In the genomic region with DNA sequence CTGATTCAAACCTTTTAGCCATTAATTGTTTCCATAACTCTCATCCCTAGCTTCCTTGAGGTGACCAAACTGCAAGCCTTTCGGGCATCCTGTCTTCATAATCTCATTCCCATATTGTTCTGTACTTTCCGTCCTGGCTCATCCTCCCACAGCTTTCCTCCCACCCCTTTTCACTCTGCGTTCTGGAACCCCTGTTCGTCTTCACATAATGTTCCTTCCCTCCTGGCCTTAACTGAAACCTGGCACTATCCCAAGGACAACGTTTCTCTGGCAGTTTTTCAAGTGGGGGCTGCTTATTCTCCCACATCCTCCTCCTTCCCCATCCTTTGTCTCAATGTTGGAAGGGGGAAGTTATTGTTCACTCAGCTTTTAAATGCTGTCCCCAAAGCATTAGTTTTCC, we compare ENCODE assay signal across 1 cellular context.
TF ChIP-seq lines count a peak whose summit lies in the region.

No MANE protein-coding gene starts in this region.

TF ChIP-seq in H1, 55 proteins besides CTCF, POLR2A, EP300 and RAD21:
- TF ChIP-seq EZH2 (IDR thresholded peaks at IDR 0.05; ENCODE audit: low read depth, low read length, severe bottlenecking) (no peak), EGR1 (IDR thresholded peaks at IDR 0.05; ENCODE audit: borderline replicate concordance, low read depth, low read length) (no peak), RBBP5 (IDR thresholded peaks at IDR 0.05; ENCODE audit: borderline replicate concordance, low read depth, low read length) (no peak), RFX5 (IDR thresholded peaks at IDR 0.05; ENCODE audit: borderline replicate concordance, low read depth, low read length) (no peak), GABPA (IDR thresholded peaks at IDR 0.05; ENCODE audit: borderline replicate concordance, insufficient read depth, low read length) (no peak), HDAC6 (IDR thresholded peaks at IDR 0.05; ENCODE audit: low read depth, low read length) (no peak), BACH1 (IDR thresholded peaks at IDR 0.05; ENCODE audit: low read length) (no peak), SRF (IDR thresholded peaks at IDR 0.05; ENCODE audit: low read depth, low read length) (no peak), CREB1 (IDR thresholded peaks at IDR 0.05) (no peak)
- TF ChIP-seq, protein P1, sequence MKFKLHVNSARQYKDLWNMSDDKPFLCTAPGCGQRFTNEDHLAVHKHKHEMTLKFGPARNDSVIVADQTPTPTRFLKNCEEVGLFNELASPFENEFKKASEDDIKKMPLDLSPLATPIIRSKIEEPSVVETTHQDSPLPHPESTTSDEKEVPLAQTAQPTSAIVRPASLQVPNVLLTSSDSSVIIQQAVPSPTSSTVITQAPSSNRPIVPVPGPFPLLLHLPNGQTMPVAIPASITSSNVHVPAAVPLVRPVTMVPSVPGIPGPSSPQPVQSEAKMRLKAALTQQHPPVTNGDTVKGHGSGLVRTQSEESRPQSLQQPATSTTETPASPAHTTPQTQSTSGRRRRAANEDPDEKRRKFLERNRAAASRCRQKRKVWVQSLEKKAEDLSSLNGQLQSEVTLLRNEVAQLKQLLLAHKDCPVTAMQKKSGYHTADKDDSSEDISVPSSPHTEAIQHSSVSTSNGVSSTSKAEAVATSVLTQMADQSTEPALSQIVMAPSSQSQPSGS (IDR thresholded peaks at IDR 0.05; ENCODE audit: low read length), result no peak
